In genomic region chr22:41946360-41947180, GRCh38 we compare ENCODE assay signal across 8 cellular contexts. TPM values are rescaled to one million over a fixed set of nuclear protein-coding genes. Genes with fewer than 3 reads are reported as not detected.
DNase-seq lines count a peak whose midpoint lies in the region; ATAC-seq, FAIRE-seq and TF ChIP-seq lines count a peak whose summit lies in the region.

TSS of gene CENPM (minus strand) at chr22:41947152. CDS start at chr22:41947076, 76 bp downstream.

- WGBS in prostate gland = under 1% methylated on average over 60 of the region's 63 CpGs

- peak; percentile 22 for TF ChIP-seq POLR2A in prostate gland (IDR thresholded peaks at IDR 0.05)

- DNase-seq in NCI-H187 (lab: John Stamatoyannopoulos, UW) (peak; percentile 73 to 88), anterior cingulate cortex (lab: John Stamatoyannopoulos, UW) (peak; percentile 57 to 98 (median 92)), right atrium auricular region (ENCODE audit: low spot score) (peak; percentile 92), prostate gland (ENCODE audit: low spot score) (peak; percentile 93), urothelium cell line (ENCODE audit: low spot score) (peak; percentile 98)

- peaks cover 0 to 8% of the 10 kb centered on the region in 2 donors for H3K4me1 ChIP-seq in right atrium auricular region
- peaks cover 5% of the 10 kb centered on the region for H3K4me1 ChIP-seq in prostate gland (replicated peaks)

- H3K36me3 ChIP-seq in right atrium auricular region (no peaks in the 10 kb centered on the region), prostate gland (no peaks in the 10 kb centered on the region)

- H3K9me3 ChIP-seq in right atrium auricular region (no peaks in the 10 kb centered on the region), prostate gland (no peaks in the 10 kb centered on the region)

- no peaks in the 10 kb centered on the region for H3K27me3 ChIP-seq in right atrium auricular region
- no peaks in the 10 kb centered on the region for H3K27me3 ChIP-seq in prostate gland (replicated peaks; ENCODE audit: insufficient read depth)

- ATAC-seq in GM18502 (IDR thresholded peaks at IDR 0.05; ENCODE audit: poor library complexity, unreplicated experiment) (peak; percentile 82), HG02938 (IDR thresholded peaks at IDR 0.05; ENCODE audit: unreplicated experiment) (peak; percentile 77)

- intact Hi-C loops in T-helper 2 cell treated with Interferon-gamma antibody and Interleukin-4, amounts not matched to agents 100 ng/mL and 5 ng/mL, for 36 hours (cut with micrococcal nuclease) = loop anchor here (1.0 to 10.0 kb wide), 4 partner anchors 113 to 482 kb away; partner anchors contain the start of genes ACO2, NAGA, PHF5A and SREBF2
- intact Hi-C loops in prostate gland (cut with DNase I) = no loop called here

- TF ChIP-seq CTCF in right atrium auricular region (IDR thresholded peaks at IDR 0.05) (peak in 1 of 2 donors; percentile 33), prostate gland (IDR thresholded peaks at IDR 0.05) (peak in 1 of 4 experiments; percentile 41)

- H3K4me3 ChIP-seq in right atrium auricular region (peak within 1 kb of the TSS; percentile 63 to 73), prostate gland (peak within 1 kb of the TSS; percentile 53 to 60)

- peak; percentile 95 for FAIRE-seq in urothelium cell line (lab: Jason Lieb, UNC)

- H3K27ac ChIP-seq in right atrium auricular region (peak within 1 kb of the TSS; percentile 7 to 45), prostate gland (peak within 1 kb of the TSS; percentile 53 to 56)

RNA-seq across cellular contexts. Expression of gene CENPM, which starts in this region (rescaled TPM):
- total RNA-seq in T-helper 2 cell treated with Interferon-gamma antibody and Interleukin-4, amounts not matched to agents 100 ng/mL and 5 ng/mL, for 36 hours = 67.5 and 74.1 TPM in 2 replicates
- total RNA-seq in right atrium auricular region = not detected
- 10 to 100 TPM; 10.3 to 10.8 TPM for total RNA-seq in prostate gland

Comparison
In these comparisons a context has a peak if more than half of its experiments do, and no peak if none do; other contexts are left out.
1. Peak in every context shown above with its lines: DNase-seq, ATAC-seq, H3K4me3 ChIP-seq and H3K27ac ChIP-seq.
2. RNA of gene CENPM (total RNA-seq): 67.5 to 74.1 TPM in T-helper 2 cell treated with Interferon-gamma antibody and Interleukin-4, amounts not matched to agents 100 ng/mL and 5 ng/mL, for 36 hours and 10.3 to 10.8 TPM in prostate gland; not detected in right atrium auricular region; every median in the first group is over 4 times any median in the second.
3. Peak in DNase-seq, H3K4me3 ChIP-seq and H3K27ac ChIP-seq in right atrium auricular region; RNA of the gene not detected or under 1 TPM.